Comparison of ENCODE assay signal across 8 cellular contexts in the genomic region with DNA sequence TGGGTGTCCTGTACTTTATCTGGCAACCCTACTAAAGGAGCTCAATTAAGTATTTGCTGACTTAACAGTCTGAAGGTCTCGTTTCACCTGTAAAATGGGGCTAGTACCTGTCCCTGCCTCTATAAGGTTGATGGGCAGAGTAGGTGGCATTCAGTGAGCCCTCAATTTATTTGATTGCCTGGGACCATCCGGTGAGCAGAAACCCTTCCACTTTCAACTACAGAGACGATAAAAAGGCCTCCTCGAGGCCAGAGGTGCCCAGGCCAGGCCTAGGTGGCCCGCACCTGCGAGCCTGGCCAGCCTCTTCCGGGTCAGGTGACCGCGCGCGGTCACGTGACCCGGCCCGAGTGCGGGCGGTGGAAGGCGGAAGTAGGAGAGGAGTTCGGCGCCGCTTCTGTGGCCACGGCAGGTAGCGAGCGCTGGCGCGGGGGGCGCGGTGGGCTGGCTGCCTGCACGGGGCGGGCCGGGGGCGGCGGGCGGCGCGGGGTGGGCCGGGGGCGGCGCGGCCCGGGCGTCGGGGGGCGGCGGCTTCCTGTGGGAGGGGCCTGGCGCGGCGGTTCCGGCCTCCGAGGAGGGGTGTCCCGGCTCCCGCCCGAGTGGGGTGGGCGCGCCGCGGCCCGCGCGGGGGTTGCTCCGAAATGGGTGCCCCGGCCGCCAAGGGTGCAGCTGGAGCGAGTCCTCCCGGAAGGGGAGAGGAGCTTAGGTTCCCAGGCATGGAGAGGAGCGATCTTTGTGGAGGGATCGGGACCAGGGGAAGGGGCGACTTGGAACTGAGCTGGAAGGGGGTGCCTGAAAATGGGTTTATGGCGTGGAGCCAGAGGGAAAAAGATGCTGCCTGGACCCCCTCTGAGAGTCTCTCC. TPM values are rescaled to one million over a fixed set of nuclear protein-coding genes. Genes with fewer than 3 reads are reported as not detected.
DNase-seq lines count a peak whose midpoint lies in the region; ATAC-seq, FAIRE-seq and TF ChIP-seq lines count a peak whose summit lies in the region.

Gene WWP2 (plus strand): TSS at position 350 of the 860 bp plus-strand sequence. CDS start 24,679 bp downstream, outside the sequence.

- H3K9me3 Mint-ChIP-seq in astrocyte (ENCODE audit: unreplicated experiment): peaks cover 1% of the 10 kb centered on the region

- H4K20me1 ChIP-seq in astrocyte (ENCODE audit: insufficient read depth, low read length): peaks cover 9% of the 10 kb centered on the region

- DNase-seq in GM12864 (ENCODE audit: low read depth): peak; percentile 36
- peak; percentile 43 for DNase-seq in NCI-H128 (lab: John Stamatoyannopoulos, UW; ENCODE audit: unreplicated experiment)
- peak; percentile 74 for DNase-seq in T-helper 22 cell (ENCODE audit: low read depth)
- DNase-seq in astrocyte (ENCODE audit: low read depth): no peak
- DNase-seq in hippocampal formation (lab: John Stamatoyannopoulos, UW): peak; percentile 56 to 77
- DNase-seq in retina: peak; percentile 87
- no peak for DNase-seq in GOT3 (lab: John Stamatoyannopoulos, UW)

- H3K36me3 Mint-ChIP-seq in astrocyte (ENCODE audit: low read depth, unreplicated experiment): peaks cover 3% of the 10 kb centered on the region

- H2AFZ ChIP-seq in astrocyte (ENCODE audit: low read depth, low read length): peak within 1 kb of the TSS; percentile 98

- peaks cover under 1% of the 10 kb centered on the region for H3K27me3 Mint-ChIP-seq in astrocyte (ENCODE audit: low read depth, unreplicated experiment)

- peak within 1 kb of the TSS; percentile 98 for H3K4me2 ChIP-seq in astrocyte (ENCODE audit: low read length)

- no peaks in the 10 kb centered on the region for H3K27me3 ChIP-seq in astrocyte (ENCODE audit: insufficient read depth, low read length)

- no peaks in the 10 kb centered on the region for H3K36me3 ChIP-seq in astrocyte (ENCODE audit: insufficient read depth, low read length)

- H3K4me1 ChIP-seq in astrocyte (ENCODE audit: insufficient read depth, low read length): peaks cover 3% of the 10 kb centered on the region

- H3K9ac ChIP-seq in astrocyte (ENCODE audit: low read length): peak within 1 kb of the TSS; percentile 93

- TF ChIP-seq CTCF in GM12864 (IDR thresholded peaks at IDR 0.05; ENCODE audit: low read depth, low read length, missing control alignments) (no peak), astrocyte (IDR thresholded peaks at IDR 0.05; ENCODE audit: insufficient read depth, low read depth, low read length) (no peak)

- H3K27ac ChIP-seq in astrocyte (ENCODE audit: low read depth, low read length): peak within 1 kb of the TSS; percentile 75

- H3K4me3 ChIP-seq in GM12864 (ENCODE audit: low read depth, low read length): peak within 1 kb of the TSS; percentile 79
- H3K4me3 ChIP-seq in astrocyte (ENCODE audit: insufficient read depth, low read depth, low read length): peak within 1 kb of the TSS; percentile 99

- H3K4me1 Mint-ChIP-seq in astrocyte (ENCODE audit: low read depth, unreplicated experiment): peaks cover 5% of the 10 kb centered on the region

- peak within 1 kb of the TSS; percentile 90 for H3K27ac Mint-ChIP-seq in astrocyte (ENCODE audit: unreplicated experiment)

- no peaks in the 10 kb centered on the region for H3K9me3 ChIP-seq in astrocyte (ENCODE audit: insufficient read depth, low read depth, low read length)

- H3K4me3 Mint-ChIP-seq in astrocyte (ENCODE audit: unreplicated experiment): peak within 1 kb of the TSS; percentile 95

- peak; percentile 86 for ATAC-seq in HG02588 (IDR thresholded peaks at IDR 0.05; ENCODE audit: unreplicated experiment)

- H3K79me2 ChIP-seq in astrocyte (ENCODE audit: insufficient read depth, low read length): peaks cover 48% of the 10 kb centered on the region

- no peak for FAIRE-seq in astrocyte (lab: Jason Lieb, UNC)

RNA-seq across cellular contexts. Expression of gene WWP2, which starts in this region (rescaled TPM):
- 26.4 and 28.7 TPM in 2 replicates for total RNA-seq in astrocyte

Comparison
In these comparisons a context has a peak if more than half of its experiments do, and no peak if none do; other contexts are left out.
1. DNase-seq: peak in GM12864 (single experiment), NCI-H128 (single experiment), T-helper 22 cell (single experiment), hippocampal formation (2 of 2) and retina (single experiment); none in astrocyte (single experiment) and GOT3 (single experiment).